ENCODE assay signal across 9 cellular contexts in genomic region chr1:27432725-27433124, GRCh38. TPM values are rescaled to one million over a fixed set of nuclear protein-coding genes. Genes with fewer than 3 reads are reported as not detected.
"Had no signal": no experiment of that assay in that cellular context is flagged by ENCODE, and none has a peak within 500 bp of the region (broad histone marks: within the 10 kb centered on the region; RNA-seq: fewer than 3 reads in every experiment).

No MANE protein-coding gene starts in this region.

RNA-seq across cellular contexts. Expression of gene CD164L2, which starts 49.6 kb away (rescaled TPM):
- total RNA-seq: activated CD4-positive, alpha-beta T cell treated with anti-CD3 and anti-CD28 coated beads, Interleukin-2, amount 10 ng/mL, durations not matched to agents 24 days and 14 days; activated CD8-positive, alpha-beta memory T cell treated with anti-CD3 and anti-CD28 coated beads, Interleukin-2, amount 10 ng/mL, durations not matched to agents 7 days and 5 days; activated naive CD4-positive, alpha-beta T cell treated with anti-CD3 and anti-CD28 coated beads, Interleukin-2, amount 50 U/mL, for 72 hours; activated T-helper 1 cell treated with anti-CD3 and anti-CD28 coated beads, Interleukin-12 subunit alpha, Interleukin-12 subunit beta, Interleukin-2, Interleukin-4 antibody, amounts not matched to agents 30 ng/mL and 10 ng/mL and 1 ng/mL, durations not matched to agents 14 hours and 24 hours and 36 hours; astrocyte; M059J; SJSA1; T-helper 1 cell treated with Interleukin-12 subunit alpha and Interleukin-12 subunit beta and Interleukin-4 antibody, amounts not matched to agents 30 ng/mL and 1 ng/mL, for 36 hours had no signal

RNA-seq across cellular contexts. Expression of gene FCN3, which starts 58.1 kb away (rescaled TPM):
- total RNA-seq: activated CD4-positive, alpha-beta T cell treated with anti-CD3 and anti-CD28 coated beads, Interleukin-2, amount 10 ng/mL, durations not matched to agents 24 days and 14 days; activated CD8-positive, alpha-beta memory T cell treated with anti-CD3 and anti-CD28 coated beads, Interleukin-2, amount 10 ng/mL, durations not matched to agents 7 days and 5 days; activated naive CD4-positive, alpha-beta T cell treated with anti-CD3 and anti-CD28 coated beads, Interleukin-2, amount 50 U/mL, for 72 hours; activated T-helper 1 cell treated with anti-CD3 and anti-CD28 coated beads, Interleukin-12 subunit alpha, Interleukin-12 subunit beta, Interleukin-2, Interleukin-4 antibody, amounts not matched to agents 30 ng/mL and 10 ng/mL and 1 ng/mL, durations not matched to agents 14 hours and 24 hours and 36 hours; astrocyte; M059J; PC-3; SJSA1; T-helper 1 cell treated with Interleukin-12 subunit alpha and Interleukin-12 subunit beta and Interleukin-4 antibody, amounts not matched to agents 30 ng/mL and 1 ng/mL, for 36 hours had no signal
